In the genomic region with DNA sequence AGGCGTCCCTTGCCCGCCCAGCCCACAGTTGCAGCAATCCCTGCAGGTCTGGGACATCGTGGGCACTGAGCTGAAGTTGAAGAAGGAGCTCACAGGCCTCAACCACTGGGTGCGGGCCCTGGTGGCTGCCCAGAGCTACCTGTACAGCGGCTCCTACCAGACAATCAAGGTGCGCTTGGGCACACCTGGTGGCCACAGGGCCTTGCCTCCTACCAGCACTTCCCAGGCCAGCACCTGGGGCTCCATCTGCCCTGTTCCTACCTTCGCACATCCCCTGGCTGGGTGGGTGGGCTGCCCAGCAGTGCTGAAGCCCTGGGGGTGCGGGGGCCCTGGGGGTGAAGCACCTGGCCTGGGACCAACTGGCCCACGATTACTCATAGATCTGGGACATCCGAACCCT, we compare ENCODE assay signal across 2 cellular contexts.
A peak's percentile ranks its signal among the peaks of the same experiment; 100 is the strongest.
TF ChIP-seq lines count a peak whose summit lies in the region.

No MANE protein-coding gene starts in this region.

TF ChIP-seq in H1, 55 proteins besides CTCF, POLR2A, EP300 and RAD21:
- TF ChIP-seq TEAD4 (IDR thresholded peaks at IDR 0.05; ENCODE audit: low read depth, low read length) (no peak), POLR2AphosphoS5 (IDR thresholded peaks at IDR 0.05; ENCODE audit: low read depth, low read length) (0 out of 2 replicates have a peak, but pooled peaks have one; percentile 7), SP4 (IDR thresholded peaks at IDR 0.05; ENCODE audit: low read length) (no peak), POU5F1 (IDR thresholded peaks at IDR 0.05; ENCODE audit: low read depth, low read length) (no peak), JUN (IDR thresholded peaks at IDR 0.05; ENCODE audit: low read depth, low read length) (no peak), TAF1 (IDR thresholded peaks at IDR 0.05; ENCODE audit: low read depth, low read length) (no peak)

TF ChIP-seq in HEK293T, 16 proteins besides CTCF, POLR2A, EP300 and RAD21:
- no peak for TF ChIP-seq FOXK2 (IDR thresholded peaks at IDR 0.05)
- no peak for TF ChIP-seq L3MBTL2 (conservative IDR thresholded peaks at IDR 0.05)
- TF ChIP-seq ARNT (IDR thresholded peaks at IDR 0.05) = no peak
- no peak for TF ChIP-seq ZNF384 (IDR thresholded peaks at IDR 0.05)
- no peak for TF ChIP-seq NFRKB (IDR thresholded peaks at IDR 0.05)
- no peak for TF ChIP-seq LEF1 (IDR thresholded peaks at IDR 0.05; ENCODE audit: borderline replicate concordance)
- TF ChIP-seq, protein P1, sequence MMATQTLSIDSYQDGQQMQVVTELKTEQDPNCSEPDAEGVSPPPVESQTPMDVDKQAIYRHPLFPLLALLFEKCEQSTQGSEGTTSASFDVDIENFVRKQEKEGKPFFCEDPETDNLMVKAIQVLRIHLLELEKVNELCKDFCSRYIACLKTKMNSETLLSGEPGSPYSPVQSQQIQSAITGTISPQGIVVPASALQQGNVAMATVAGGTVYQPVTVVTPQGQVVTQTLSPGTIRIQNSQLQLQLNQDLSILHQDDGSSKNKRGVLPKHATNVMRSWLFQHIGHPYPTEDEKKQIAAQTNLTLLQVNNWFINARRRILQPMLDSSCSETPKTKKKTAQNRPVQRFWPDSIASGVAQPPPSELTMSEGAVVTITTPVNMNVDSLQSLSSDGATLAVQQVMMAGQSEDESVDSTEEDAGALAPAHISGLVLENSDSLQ (IDR thresholded peaks at IDR 0.05) = no peak
- TF ChIP-seq FOXM1 (IDR thresholded peaks at IDR 0.05; ENCODE audit: borderline replicate concordance) = no peak
